ENCODE assay signal across 1 cellular context in the genomic region with DNA sequence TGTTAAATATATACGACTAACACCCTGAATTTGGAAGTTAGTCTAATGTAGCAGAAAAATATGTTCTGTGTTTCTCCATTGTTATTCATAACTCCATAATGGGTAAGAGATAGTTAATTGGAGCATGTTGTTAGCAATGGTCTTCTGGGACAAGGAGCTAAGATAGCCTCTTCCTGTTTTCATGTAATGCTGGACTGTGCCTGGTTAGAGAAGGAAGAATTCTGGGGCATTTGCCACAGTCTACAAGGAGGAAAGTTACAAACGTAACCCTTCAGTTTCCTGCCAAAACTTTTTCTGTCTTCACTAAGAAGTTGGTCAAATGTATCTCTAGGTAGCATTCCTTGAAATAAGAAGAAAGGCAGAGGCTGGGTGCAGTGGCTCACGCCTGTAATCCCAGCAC.
TF ChIP-seq lines count a peak whose summit lies in the region.

No MANE protein-coding gene starts in this region.

TF ChIP-seq in endothelial cell of umbilical vein, 7 proteins besides CTCF, POLR2A, EP300 and RAD21 (continued from another document):
- TF ChIP-seq MYC (IDR thresholded peaks at IDR 0.05; ENCODE audit: low read depth, low read length) (no peak), EZH2 (IDR thresholded peaks at IDR 0.05; ENCODE audit: borderline replicate concordance, low read depth, low read length, severe bottlenecking) (no peak), POLR2AphosphoS5 (IDR thresholded peaks at IDR 0.05; ENCODE audit: insufficient read depth, low read depth, low read length) (no peak), GATA2 (IDR thresholded peaks at IDR 0.05; ENCODE audit: insufficient read depth, insufficient read length, low read depth, low read length) (no peak), FOS (IDR thresholded peaks at IDR 0.05; ENCODE audit: borderline replicate concordance, insufficient read depth, low read length) (no peak)
- TF ChIP-seq, protein P1, sequence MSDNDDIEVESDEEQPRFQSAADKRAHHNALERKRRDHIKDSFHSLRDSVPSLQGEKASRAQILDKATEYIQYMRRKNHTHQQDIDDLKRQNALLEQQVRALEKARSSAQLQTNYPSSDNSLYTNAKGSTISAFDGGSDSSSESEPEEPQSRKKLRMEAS (IDR thresholded peaks at IDR 0.05; ENCODE audit: insufficient read depth, insufficient read length), result no peak
